34 cellular contexts compared by ENCODE assay signal in genomic region chr6:115842338-115842737, GRCh38.
"Had no signal": no experiment of that assay in that cellular context is flagged by ENCODE, and none has a peak within 500 bp of the region (broad histone marks: within the 10 kb centered on the region; RNA-seq: fewer than 3 reads in every experiment).

No MANE protein-coding gene starts in this region.

- H3K9me3 ChIP-seq: MG63 had no signal

- H3K36me3 ChIP-seq: MG63 had no signal

- DNase-seq: Karpas-422, Kasumi-1, MG63, MM.1S, MV-4-11, NCI-H1048, NCI-H1092, NCI-H1092 treated with DMSO at 0.1 percent for 48 hours, NCI-H1105, NCI-H1105 treated with DMSO at 0.1 percent for 48 hours, NCI-H1417, NCI-H1417 treated with DMSO at 0.1 percent for 48 hours, NCI-H1436, NCI-H1436 treated with DMSO at 0.1 percent for 48 hours, NCI-H146, NCI-H1694, NCI-H1694 treated with DMSO at 0.1 percent for 48 hours, NCI-H187, NCI-H187 treated with DMSO at 0.1 percent for 48 hours, NCI-H1930, NCI-H2029, NCI-H2029 treated with DMSO at 0.1 percent for 48 hours, NCI-H2081, NCI-H2081 treated with DMSO at 0.1 percent for 48 hours, NCI-H2107, NCI-H2171, NCI-H2171 treated with DMSO at 0.1 percent for 48 hours, NCI-H2227 treated with DMSO at 0.1 percent for 48 hours, NCI-H226, NCI-H345, NCI-H446, NCI-H446 treated with DMSO at 0.1 percent for 48 hours, NCI-H510A, NCI-H510A treated with DMSO at 0.1 percent for 48 hours had no signal

- H3K4me3 ChIP-seq: MG63 had no signal

- H3K27me3 ChIP-seq: MG63 had no signal
